In the genomic region with DNA sequence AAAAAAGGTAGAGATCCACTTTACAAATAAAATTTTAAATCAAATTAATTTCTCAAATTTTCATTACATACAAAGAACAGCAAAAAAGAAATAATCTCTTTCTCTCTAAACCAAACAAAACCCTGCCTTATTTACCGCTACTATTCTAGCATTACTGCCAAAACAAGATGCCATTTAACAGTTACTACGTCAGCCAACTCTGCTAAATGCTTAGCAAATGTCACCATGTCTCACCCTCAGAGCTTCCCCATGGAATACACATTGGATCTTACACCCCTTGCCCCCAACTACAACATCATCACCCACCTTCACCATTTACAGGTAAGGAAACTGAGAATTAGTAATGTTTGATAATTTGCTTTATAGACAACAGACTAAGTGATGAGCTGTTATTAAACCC, we compare ENCODE assay signal across 23 cellular contexts. TPM values are rescaled to one million over a fixed set of nuclear protein-coding genes. Genes with fewer than 3 reads are reported as not detected.
DNase-seq lines count a peak whose midpoint lies in the region; ATAC-seq and TF ChIP-seq lines count a peak whose summit lies in the region.
"Had no signal": no experiment of that assay in that cellular context is flagged by ENCODE, and none has a peak within 500 bp of the region (broad histone marks: within the 10 kb centered on the region; RNA-seq: fewer than 3 reads in every experiment).

No MANE protein-coding gene starts in this region.

- H3K27ac ChIP-seq in heart right ventricle (peak overlapping the region in 8 of 10 donors; percentile 9 to 80 (median 46)), muscle layer of colon (ENCODE audit: low read depth, low read length) (peak overlapping the region; percentile 37)
- H3K27ac ChIP-seq: breast epithelium, C4-2B, HL-60, RWPE1 had no signal

- intact Hi-C loops in heart right ventricle (cut with DNase I) (no loop called here), cardiac septum (cut with DNase I) (no loop called here)

- H3K4me3 ChIP-seq in heart right ventricle (no peak overlapping the region), muscle layer of colon (ENCODE audit: low read depth in 1 of 2, low read length in 2 of 2) (no peak overlapping the region)
- H3K4me3 ChIP-seq: breast epithelium, stomach had no signal

- H3K4me1 ChIP-seq in heart right ventricle (peaks cover 0 to 31% (median 13%) of the 10 kb centered on the region in 9 donors), muscle layer of colon (ENCODE audit: insufficient read depth, low read length) (peaks cover 14% of the 10 kb centered on the region)
- H3K4me1 ChIP-seq: breast epithelium had no signal

- no peaks in the 10 kb centered on the region for H3K27me3 ChIP-seq in heart right ventricle
- no peaks in the 10 kb centered on the region for H3K27me3 ChIP-seq in muscle layer of colon (ENCODE audit: control insufficient read depth in 1 of 2, insufficient read depth in 2 of 2, low read length in 2 of 2)
- H3K27me3 ChIP-seq: breast epithelium, stomach had no signal

- TF ChIP-seq CTCF in heart right ventricle (IDR thresholded peaks at IDR 0.05) = no peak
- no peak for TF ChIP-seq CTCF in omental fat pad (IDR thresholded peaks at IDR 0.05)

- H3K36me3 ChIP-seq in heart right ventricle = peaks cover 0 to 40% (median 8%) of the 10 kb centered on the region in 9 donors
- H3K36me3 ChIP-seq in muscle layer of colon (ENCODE audit: insufficient read depth, low read length) = peaks cover 22% of the 10 kb centered on the region
- H3K36me3 ChIP-seq: breast epithelium had no signal

- 44 to 53% methylated on average over 2 of the region's 2 CpGs for WGBS in heart right ventricle, 2 donors

- DNase-seq in heart right ventricle (no peak), cardiac septum (ENCODE audit: low spot score) (no peak), cerebellar cortex (ENCODE audit: low spot score) (peak; percentile 55), omental fat pad (ENCODE audit: low spot score) (no peak), cerebellar nuclear complex (lab: John Stamatoyannopoulos, UW) (no peak)
- no peak for DNase-seq in activated effector memory CD4-positive, alpha-beta T cell treated with Interleukin-2 at 50 U/mL for 16 hours
- no peak for DNase-seq in effector CD8-positive, alpha-beta T cell (lab: John Stamatoyannopoulos, UW)
- DNase-seq: activated CD4-positive, alpha-beta memory T cell treated with anti-CD3 and anti-CD28 coated beads, Interleukin-2, amount 10 ng/mL, durations not matched to agents 7 days and 5 days; activated gamma-delta T cell; activated T-cell treated with anti-CD3 and anti-CD28 coated beads for 4 hours; immature natural killer cell; NCI-H526; nucleus accumbens; retina; T1000; trophoblast cell had no signal

- H3K9ac ChIP-seq in muscle layer of colon (ENCODE audit: low read length) = no peak overlapping the region

- H3K9me3 ChIP-seq in heart right ventricle (no peaks in the 10 kb centered on the region), muscle layer of colon (ENCODE audit: low read length) (no peaks in the 10 kb centered on the region)
- H3K9me3 ChIP-seq: breast epithelium, stomach had no signal

- ATAC-seq in heart right ventricle = peak in 2 of 8 donors; percentile 32 to 39
- ATAC-seq in omental fat pad (ENCODE audit: low FRiP score) = no peak
- ATAC-seq: HepG2 had no signal

RNA-seq across cellular contexts. Expression of a gene that starts 23.0 kb away (rescaled TPM):
- total RNA-seq in heart right ventricle = 10 to 100 TPM; 33.6 to 46.0 (median 38.3) TPM
- polyA plus RNA-seq in heart right ventricle = 100 to 1,000 TPM in 1 of 2 donors, 10 to 100 TPM in 1; 11.3 to 189 TPM
- total RNA-seq in cardiac septum = 34.6 TPM
- total RNA-seq in omental fat pad = 10 to 100 TPM; 23.3 to 67.1 (median 27.7) TPM
